ENCODE assay signal across 18 cellular contexts in genomic region chr18:22485808-22486244, GRCh38.
DNase-seq lines count a peak whose midpoint lies in the region; ATAC-seq and TF ChIP-seq lines count a peak whose summit lies in the region.
"Had no signal": no experiment of that assay in that cellular context is flagged by ENCODE, and none has a peak within 500 bp of the region (broad histone marks: within the 10 kb centered on the region; RNA-seq: fewer than 3 reads in every experiment).

No MANE protein-coding gene starts in this region.

- CTCF ChIA-PET in mammary epithelial cell (lab: Charles Lee; ENCODE audit: low non-redundant PET), result no interaction called here

- H3K27me3 ChIP-seq in mammary epithelial cell (ENCODE audit: insufficient read depth, low read length) (no peaks in the 10 kb centered on the region), hepatocyte (no peaks in the 10 kb centered on the region), body of pancreas (no peaks in the 10 kb centered on the region)
- H3K27me3 ChIP-seq: left lung, neutrophil had no signal

- no peak for ATAC-seq in HG02840 (IDR thresholded peaks at IDR 0.05; ENCODE audit: low FRiP score, unreplicated experiment)
- no peak for ATAC-seq in GM19397 (IDR thresholded peaks at IDR 0.05; ENCODE audit: unreplicated experiment)
- ATAC-seq in body of pancreas, result no peak
- ATAC-seq: left lung; stimulated activated naive CD8-positive, alpha-beta T cell treated with anti-CD3 and anti-CD28 coated beads, Interleukin-15, Interleukin-2, amounts not matched to agents 100 U/mL and 50 U/mL, for 24 hours had no signal

- H3K9me3 ChIP-seq in mammary epithelial cell (replicated peaks; ENCODE audit: insufficient read depth, low read length) (no peaks in the 10 kb centered on the region), hepatocyte (ENCODE audit: low read depth) (no peaks in the 10 kb centered on the region), body of pancreas (no peaks in the 10 kb centered on the region)
- H3K9me3 ChIP-seq: left lung, neutrophil had no signal

- H3K79me2 ChIP-seq in mammary epithelial cell (ENCODE audit: insufficient read depth, low read length) (no peaks in the 10 kb centered on the region), hepatocyte (no peaks in the 10 kb centered on the region)

- no peaks in the 10 kb centered on the region for H3K36me3 ChIP-seq in mammary epithelial cell (ENCODE audit: insufficient read depth, low read length)
- no peaks in the 10 kb centered on the region for H3K36me3 ChIP-seq in hepatocyte (replicated peaks; ENCODE audit: insufficient read depth, low read depth)
- H3K36me3 ChIP-seq in body of pancreas (replicated peaks in 1 of 2; ENCODE audit: insufficient read depth in 1 of 2, low read depth in 2 of 2), result no peaks in the 10 kb centered on the region
- H3K36me3 ChIP-seq: left lung, neutrophil had no signal

- no TSS peak for BruUV-seq in mammary epithelial cell (replicated peaks; lab: Mats Ljungman, UMichigan)

- H3K4me1 ChIP-seq in mammary epithelial cell (ENCODE audit: insufficient read depth, low read length) (peaks cover 9% of the 10 kb centered on the region), hepatocyte (ENCODE audit: insufficient read depth) (peaks cover 23% of the 10 kb centered on the region), body of pancreas (peaks cover 15% of the 10 kb centered on the region)

- no peak overlapping the region for H3K4me2 ChIP-seq in mammary epithelial cell (ENCODE audit: insufficient read depth, low read depth, low read length)
- no peak overlapping the region for H3K4me2 ChIP-seq in hepatocyte

- H3K4me3 ChIP-seq in LNCaP clone FGC (ENCODE audit: low read depth, low read length), result no peak overlapping the region
- no peak overlapping the region for H3K4me3 ChIP-seq in mammary epithelial cell (replicated peaks in 1 of 3; ENCODE audit: insufficient read depth in 1 of 3, low read depth in 2 of 3, low read length in 3 of 3)
- no peak overlapping the region for H3K4me3 ChIP-seq in hepatocyte
- no peak overlapping the region for H3K4me3 ChIP-seq in body of pancreas
- H3K4me3 ChIP-seq: left lung had no signal

- peak overlapping the region; percentile 22 for H2AFZ ChIP-seq in mammary epithelial cell (ENCODE audit: low read depth, low read length)
- no peak overlapping the region for H2AFZ ChIP-seq in hepatocyte

- H4K20me1 ChIP-seq in mammary epithelial cell (ENCODE audit: insufficient read depth, low read length) (no peaks in the 10 kb centered on the region), hepatocyte (ENCODE audit: insufficient read depth, poor library complexity, severe bottlenecking) (no peaks in the 10 kb centered on the region)

- TF ChIP-seq CTCF in LNCaP clone FGC (IDR thresholded peaks at IDR 0.05; ENCODE audit: control insufficient read depth, extremely low read depth, insufficient read depth) (no peak), mammary epithelial cell (conservative IDR thresholded peaks at IDR 0.05 in 1 of 2, IDR thresholded peaks at IDR 0.05 in 1 of 2; ENCODE audit: extremely low read depth in 1 of 2, insufficient read depth in 1 of 2, low read depth in 1 of 2, low read length in 2 of 2) (no peak), hepatocyte (IDR thresholded peaks at IDR 0.05; ENCODE audit: poor library complexity) (no peak), body of pancreas (IDR thresholded peaks at IDR 0.05) (no peak)

- 50% methylated on average over 5 of the region's 6 CpGs for WGBS in mammary epithelial cell (ENCODE audit: low coverage, missing lambda C conversion rate)
- 55% methylated on average over 6 of the region's 6 CpGs for WGBS in hepatocyte (ENCODE audit: low lambda C conversion rate, missing lambda C conversion rate)
- 60 to 70% methylated on average over 6 of the region's 6 CpGs for WGBS in body of pancreas, 2 donors

- dilution Hi-C loops in mammary epithelial cell (cut with HindIII; ENCODE audit: low sequenced_read_pairs), result no loop called here

- no peak for TF ChIP-seq POLR2A in body of pancreas (IDR thresholded peaks at IDR 0.05)

- H3K27ac ChIP-seq in mammary epithelial cell (ENCODE audit: insufficient read depth, low read depth, low read length) (no peak overlapping the region), hepatocyte (peak overlapping the region; percentile 36), body of pancreas (no peak overlapping the region)
- H3K27ac ChIP-seq: left lung, neutrophil had no signal

- intact Hi-C loops in mammary epithelial cell (cut with micrococcal nuclease) (no loop called here), body of pancreas (cut with DNase I) (no loop called here)

- in situ Hi-C loops in mammary epithelial cell (cut with MboI; ENCODE audit: low sequenced_read_pairs in 2 of 2), result no loop called here

- no peak overlapping the region for H3K9ac ChIP-seq in mammary epithelial cell (ENCODE audit: insufficient read depth, low read length)

- DNase-seq in AG20443 (ENCODE audit: low spot score), result peak; percentile 56
- DNase-seq in LNCaP clone FGC (ENCODE audit: low read depth), result peak; percentile 92
- DNase-seq in mammary epithelial cell, result peak; percentile 69
- no peak for DNase-seq in hepatocyte (ENCODE audit: low spot score)
- DNase-seq in body of pancreas, result no peak
- DNase-seq in activated T-cell treated with anti-CD3 and anti-CD28 coated beads, Interleukin-2, amount 50 U/mL, for 1 hour, result no peak
- DNase-seq: central memory CD4-positive, alpha-beta T cell; effector CD4-positive, alpha-beta T cell; H7; KBM-7; left lung; NCI-H1092; NCI-H748 treated with DMSO at 0.1 percent for 48 hours; retina; stimulated activated naive CD8-positive, alpha-beta T cell treated with anti-CD3 and anti-CD28 coated beads, Interleukin-15, Interleukin-2, amounts not matched to agents 100 U/mL and 50 U/mL, for 24 hours had no signal

- H3K9me2 ChIP-seq in hepatocyte (replicated peaks; ENCODE audit: insufficient read depth), result no peaks in the 10 kb centered on the region

Comparison
In these comparisons a context has a peak if more than half of its experiments do, and no peak if none do; other contexts are left out.
1. DNase-seq: peak in AG20443 (single experiment), LNCaP clone FGC (single experiment) and mammary epithelial cell (single experiment); none in hepatocyte (single experiment), body of pancreas (0 of 4) and activated T-cell treated with anti-CD3 and anti-CD28 coated beads, Interleukin-2, amount 50 U/mL, for 1 hour (single experiment).